Comparison of ENCODE assay signal across 8 cellular contexts in genomic region chrX:1391707-1392375, GRCh38. TPM values are rescaled to one million over a fixed set of nuclear protein-coding genes. Genes with fewer than 3 reads are reported as not detected.
DNase-seq lines count a peak whose midpoint lies in the region; ATAC-seq and TF ChIP-seq lines count a peak whose summit lies in the region.

Gene SLC25A6 (minus strand): TSS chrX:1392113. CDS start chrX:1392009, 104 bp downstream.

- H3K4me3 Mint-ChIP-seq in glutamatergic neuron (ENCODE audit: unreplicated experiment) = peak within 1 kb of the TSS; percentile 92

- DNase-seq in GM03348 (ENCODE audit: low spot score) (peak; percentile 99), HCEC 1CT (peak; percentile 97), NCI-H460 (ENCODE audit: extremely low read depth, low read depth) (peak; percentile 99), glutamatergic neuron (peak; percentile 100), pons (ENCODE audit: low spot score) (peak; percentile 95), upper lobe of right lung (peak; percentile 100), COLO668 (lab: John Stamatoyannopoulos, UW; ENCODE audit: unreplicated experiment) (no peak)
- DNase-seq in activated gamma-delta T cell treated with anti-CD3 and anti-CD28 coated beads, Interleukin-2, amount 50 U/mL, for 16 hours (ENCODE audit: low read depth) = peak; percentile 99

- H3K9me3 ChIP-seq in upper lobe of right lung = no peaks in the 10 kb centered on the region

- H3K4me3 ChIP-seq in upper lobe of right lung = peak within 1 kb of the TSS; percentile 98

- peaks cover 25% of the 10 kb centered on the region for H3K9me3 Mint-ChIP-seq in glutamatergic neuron (ENCODE audit: unreplicated experiment)

- peak within 1 kb of the TSS; percentile 99 for H3K27ac ChIP-seq in upper lobe of right lung

- H3K27me3 ChIP-seq in upper lobe of right lung = no peaks in the 10 kb centered on the region

- TF ChIP-seq CTCF in glutamatergic neuron (IDR thresholded peaks at IDR 0.05; ENCODE audit: partially characterized antibody, unreplicated experiment) (no peak), upper lobe of right lung (IDR thresholded peaks at IDR 0.05) (no peak)

- peak within 1 kb of the TSS; percentile 86 for H3K27ac Mint-ChIP-seq in glutamatergic neuron (ENCODE audit: unreplicated experiment)

- H3K4me1 Mint-ChIP-seq in glutamatergic neuron (ENCODE audit: low read depth, unreplicated experiment) = peaks cover 16% of the 10 kb centered on the region

- intact Hi-C loops in upper lobe of right lung (cut with DNase I) = no loop called here

- peaks cover 36% of the 10 kb centered on the region for H3K36me3 ChIP-seq in upper lobe of right lung

- ATAC-seq in upper lobe of right lung = peak; percentile 96

- peaks cover 38% of the 10 kb centered on the region for H3K4me1 ChIP-seq in upper lobe of right lung

- peaks cover 6% of the 10 kb centered on the region for H3K36me3 Mint-ChIP-seq in glutamatergic neuron (ENCODE audit: unreplicated experiment)

- H3K27me3 Mint-ChIP-seq in glutamatergic neuron (ENCODE audit: unreplicated experiment) = peaks cover 16% of the 10 kb centered on the region

RNA-seq across cellular contexts. Expression of gene SLC25A6, which starts in this region (rescaled TPM):
- total RNA-seq in NCI-H460 (2014; rRNA removed; shearing (Covaris generic)) = 553 and 588 TPM in 2 replicates
- 523 and 527 TPM in 2 replicates for polyA plus RNA-seq in NCI-H460 (2014; cell fraction: nucleus; rRNA removed)
- total RNA-seq in glutamatergic neuron (ENCODE audit: unreplicated experiment) (411 TPM), upper lobe of right lung (337 TPM)
